15 cellular contexts compared by ENCODE assay signal in the genomic region with DNA sequence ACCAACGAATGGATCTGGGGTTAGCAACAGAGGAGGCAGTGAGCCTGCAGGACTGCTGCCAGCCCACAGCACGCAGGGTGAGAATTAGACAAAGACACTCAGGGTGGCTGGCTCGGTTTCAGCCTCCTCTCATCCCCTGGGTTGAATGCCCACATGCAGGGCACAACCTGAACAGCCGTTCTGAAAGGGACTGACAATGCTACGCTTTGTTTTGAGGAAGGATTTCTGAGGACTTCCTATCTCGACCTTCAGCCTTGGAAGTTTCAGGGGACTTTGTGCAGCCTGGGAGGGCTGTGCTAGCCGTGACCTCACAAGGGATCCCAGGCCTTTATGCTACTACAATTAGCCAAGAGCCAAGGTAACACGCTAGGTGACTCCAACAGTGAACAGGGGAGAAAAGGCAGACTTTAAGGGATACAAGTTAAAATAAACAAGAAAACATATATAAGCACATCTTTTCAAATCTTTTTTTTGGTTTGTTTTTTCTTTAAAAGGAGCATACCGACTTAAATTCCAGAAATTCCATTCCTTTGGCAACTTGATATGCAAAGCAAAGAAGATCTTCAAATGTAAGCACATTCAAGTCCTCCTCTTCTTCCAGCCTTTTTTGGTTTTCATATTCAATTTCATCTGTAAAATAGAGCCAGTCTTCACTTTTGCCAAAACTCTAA. TPM values are rescaled to one million over a fixed set of nuclear protein-coding genes. Genes with fewer than 3 reads are reported as not detected.
A peak's percentile ranks its signal among the peaks of the same experiment; 100 is the strongest.
DNase-seq lines count a peak whose midpoint lies in the region; ATAC-seq, FAIRE-seq and TF ChIP-seq lines count a peak whose summit lies in the region.
"Had no signal": no experiment of that assay in that cellular context is flagged by ENCODE, and none has a peak within 500 bp of the region (broad histone marks: within the 10 kb centered on the region; RNA-seq: fewer than 3 reads in every experiment).

No MANE protein-coding gene starts in this region.

- no peak overlapping the region for H3K14ac ChIP-seq in trophoblast cell (ENCODE audit: low read length)

- H3K4ac ChIP-seq in trophoblast cell (ENCODE audit: low read depth, low read length) = no peak overlapping the region

- H3K9me3 ChIP-seq in Panc1 (ENCODE audit: control insufficient read depth, insufficient read depth, low read depth, low read length) = no peaks in the 10 kb centered on the region
- H3K9me3 ChIP-seq in trophoblast cell (ENCODE audit: insufficient read depth, low read depth, low read length) = no peaks in the 10 kb centered on the region
- H3K9me3 ChIP-seq: heart right ventricle had no signal

- in situ Hi-C loops in Panc1 (cut with HindIII; ENCODE audit: low pct_unique_long_range_greater_than_20kb, low sequenced_read_pairs) = no loop called here

- intact Hi-C loops in Panc1 (cut with micrococcal nuclease; ENCODE audit: unreplicated experiment) = no loop called here

- no peak overlapping the region for H2AK5ac ChIP-seq in trophoblast cell (ENCODE audit: low read length)

- no peak overlapping the region for H3K4me2 ChIP-seq in trophoblast cell (ENCODE audit: low read length)

- no peak overlapping the region for H3K9ac ChIP-seq in trophoblast cell (ENCODE audit: low read length)

- peak; percentile 12; the same call in 1 of the 2 replicates for ATAC-seq in Panc1
- ATAC-seq in GM18861 (IDR thresholded peaks at IDR 0.05; ENCODE audit: unreplicated experiment) = no peak

- H3K18ac ChIP-seq in trophoblast cell (ENCODE audit: low read length) = no peak overlapping the region

- H2BK120ac ChIP-seq in trophoblast cell (ENCODE audit: insufficient read depth, low read length, poor library complexity) = no peak overlapping the region

- TF ChIP-seq CTCF in Panc1 (IDR thresholded peaks at IDR 0.05) = no peak

- H3K4me3 ChIP-seq in H7 (ENCODE audit: insufficient read depth, low read depth, low read length) = no peak overlapping the region
- no peak overlapping the region for H3K4me3 ChIP-seq in Panc1 (ENCODE audit: low read depth in 2 of 2, low read length in 2 of 2)
- no peak overlapping the region for H3K4me3 ChIP-seq in trophoblast cell (ENCODE audit: low read depth, low read length)
- H3K4me3 ChIP-seq: heart right ventricle had no signal

- no peak overlapping the region for H2BK12ac ChIP-seq in trophoblast cell (ENCODE audit: low read length)

- peak; percentile 56 for DNase-seq in H7
- DNase-seq in Panc1 (ENCODE audit: low read depth, low spot score) = no peak
- DNase-seq in hepatic stellate cell (ENCODE audit: low spot score) = peak; percentile 14
- DNase-seq in trophoblast cell = no peak
- DNase-seq in NCI-H226 = no peak
- DNase-seq in HPDE6-E6E7 (ENCODE audit: extremely low spot score) = no peak
- no peak for DNase-seq in GM12892 (ENCODE audit: insufficient read length)
- DNase-seq: activated B cell treated with CpG ODN at 0.5 μM for 24 hours; CD4-positive, alpha-beta memory T cell; heart right ventricle; MM.1S; NCI-H524; SIG-M5 had no signal

- H3K27ac ChIP-seq in Panc1 (ENCODE audit: low read length) = no peak overlapping the region
- no peak overlapping the region for H3K27ac ChIP-seq in trophoblast cell (ENCODE audit: low read depth, low read length)
- H3K27ac ChIP-seq: heart right ventricle had no signal

- no peak overlapping the region for H4K8ac ChIP-seq in trophoblast cell (ENCODE audit: low read depth, low read length)

- H2AFZ ChIP-seq in trophoblast cell (ENCODE audit: insufficient read depth, low read length, poor library complexity) = peak overlapping the region; percentile 72

- CTCF ChIA-PET in Panc1 (lab: Charles Lee) = interaction anchor here (0.7 kb wide), 1 partner anchor 193 kb away, joined by 4 read pairs; no protein-coding TSS in a partner anchor

- no peak for TF ChIP-seq POLR2A in GM12892 (IDR thresholded peaks at IDR 0.05; ENCODE audit: low read depth, low read length)

- no peak overlapping the region for H2BK5ac ChIP-seq in trophoblast cell (ENCODE audit: low read depth, low read length, poor library complexity)

- no peaks in the 10 kb centered on the region for H3K79me2 ChIP-seq in trophoblast cell (ENCODE audit: control insufficient read depth, insufficient read depth, low read length, poor library complexity)

- POLR2A ChIA-PET in Panc1 (lab: Charles Lee) = no interaction called here

- H3K27me3 ChIP-seq in H7 (ENCODE audit: control insufficient read depth, insufficient read depth, low read length) (no peaks in the 10 kb centered on the region), Panc1 (ENCODE audit: control insufficient read depth, insufficient read depth, low read length) (no peaks in the 10 kb centered on the region), trophoblast cell (ENCODE audit: insufficient read depth, low read length) (no peaks in the 10 kb centered on the region)

- FAIRE-seq in GM12892 (lab: Jason Lieb, UNC) = no peak

- H3K36me3 ChIP-seq in H7 (replicated peaks; ENCODE audit: control insufficient read depth, insufficient read depth, low read length) = no peaks in the 10 kb centered on the region
- H3K36me3 ChIP-seq in Panc1 (ENCODE audit: control insufficient read depth, insufficient read depth, low read length) = no peaks in the 10 kb centered on the region
- no peaks in the 10 kb centered on the region for H3K36me3 ChIP-seq in trophoblast cell (ENCODE audit: control insufficient read depth in 1 of 2, insufficient read depth in 2 of 2, low read length in 2 of 2)
- H3K36me3 ChIP-seq: heart right ventricle had no signal

- no peak overlapping the region for H4K91ac ChIP-seq in trophoblast cell (ENCODE audit: low read depth, low read length)

- no TSS peak for BruUV-seq in Panc1 (replicated peaks; lab: Mats Ljungman, UMichigan)

- H4K12ac ChIP-seq in trophoblast cell (ENCODE audit: low read depth, low read length) = no peak overlapping the region

- H3K79me1 ChIP-seq in trophoblast cell (ENCODE audit: low read length) = no peaks in the 10 kb centered on the region

- H3K4me1 ChIP-seq in Panc1 (ENCODE audit: control insufficient read depth, insufficient read depth, low read length) = no peaks in the 10 kb centered on the region
- peaks cover 4% of the 10 kb centered on the region in 2 experiments for H3K4me1 ChIP-seq in trophoblast cell (ENCODE audit: control insufficient read depth in 1 of 2, insufficient read depth in 2 of 2, low read length in 2 of 2)

- WGBS in trophoblast cell (ENCODE audit: extremely low coverage, insufficient coverage, insufficient read length) = no CpG with 5 or more reads among the region's 9 CpGs

- H3K23ac ChIP-seq in trophoblast cell (ENCODE audit: low read length) = no peak overlapping the region

RNA-seq across cellular contexts. Expression of gene URAD, which starts 34.5 kb away (rescaled TPM):
- total RNA-seq in H7 (2014; rRNA removed; shearing (Covaris generic)) = not detected in 2 replicates
- total RNA-seq in Panc1 (2021; ENCODE audit: unreplicated experiment) = not detected
- not detected for polyA plus RNA-seq in Panc1 (2012; ENCODE audit: insufficient read length)
- 0.10 and 0.14 TPM in 2 replicates for polyA plus RNA-seq in trophoblast cell (2013)
- not detected for polyA plus RNA-seq in GM12892 (2012; ENCODE audit: missing spikeins)
- total RNA-seq: activated B cell treated with CpG ODN at 0.5 μM for 24 hours; CD4-positive, alpha-beta memory T cell; heart right ventricle; renal cortical epithelial cell had no signal
- polyA plus RNA-seq: CD4-positive, alpha-beta memory T cell had no signal

RNA-seq across cellular contexts. Expression of gene CDX2, which starts 53.9 kb away (rescaled TPM):
- total RNA-seq in H7 (2014; rRNA removed; shearing (Covaris generic)) = 0.04 TPM in 1 of 2 replicates, not detected in the other
- total RNA-seq in Panc1 (2021; ENCODE audit: unreplicated experiment) = 5.1 TPM
- 4.9 TPM for polyA plus RNA-seq in Panc1 (2012; ENCODE audit: insufficient read length)
- 2.7 and 2.8 TPM in 2 replicates for polyA plus RNA-seq in trophoblast cell (2013)
- polyA plus RNA-seq in GM12892 (2012; ENCODE audit: missing spikeins) = not detected
- total RNA-seq: activated B cell treated with CpG ODN at 0.5 μM for 24 hours; CD4-positive, alpha-beta memory T cell; heart right ventricle; renal cortical epithelial cell had no signal
- polyA plus RNA-seq: CD4-positive, alpha-beta memory T cell; heart right ventricle had no signal

Comparison
In these comparisons a context has a peak if more than half of its experiments do, and no peak if none do; other contexts are left out.
1. DNase-seq: peak in H7 (single experiment) and hepatic stellate cell (single experiment); none in Panc1 (single experiment), trophoblast cell (0 of 2), NCI-H226 (single experiment), HPDE6-E6E7 (single experiment) and GM12892 (single experiment).